14 cellular contexts compared by ENCODE assay signal in genomic region chr4:60913026-60913425, GRCh38.
DNase-seq lines count a peak whose midpoint lies in the region; ATAC-seq and TF ChIP-seq lines count a peak whose summit lies in the region.
"Had no signal": no experiment of that assay in that cellular context is flagged by ENCODE, and none has a peak within 500 bp of the region (broad histone marks: within the 10 kb centered on the region; RNA-seq: fewer than 3 reads in every experiment).

No MANE protein-coding gene starts in this region.

- POLR2A ChIA-PET in SK-N-SH (lab: Yijun Ruan, JAX): no interaction called here

- no peak overlapping the region for H2AFZ ChIP-seq in SK-N-SH (ENCODE audit: low read depth)
- peak overlapping the region; percentile 40 for H2AFZ ChIP-seq in smooth muscle cell (ENCODE audit: low read depth)
- H2AFZ ChIP-seq: GM23248 had no signal

- H3K4me3 ChIP-seq in SK-N-SH (ENCODE audit: low read depth in 2 of 2, low read length in 1 of 2) (no peak overlapping the region), smooth muscle cell (no peak overlapping the region)
- H3K4me3 ChIP-seq: BLaER1, GM23248 had no signal

- TF ChIP-seq CTCF in SK-N-SH (IDR thresholded peaks at IDR 0.05): no peak
- no peak for TF ChIP-seq CTCF in smooth muscle cell (IDR thresholded peaks at IDR 0.05; ENCODE audit: borderline replicate concordance, insufficient read depth, poor library complexity, severe bottlenecking)

- no peaks in the 10 kb centered on the region; a peak in 1 of 4 replicates for H3K4me1 ChIP-seq in SK-N-SH (ENCODE audit: control insufficient read depth in 1 of 2, insufficient read depth in 2 of 2, low read depth in 1 of 2, low read length in 1 of 2)
- no peaks in the 10 kb centered on the region for H3K4me1 ChIP-seq in smooth muscle cell (ENCODE audit: low read depth)
- H3K4me1 ChIP-seq: BLaER1 had no signal

- ATAC-seq in SK-N-SH treated with all-trans-retinoic acid at 6 μM for 48 hours: no peak

- H3K79me2 ChIP-seq in SK-N-SH (ENCODE audit: insufficient read depth) (no peaks in the 10 kb centered on the region), smooth muscle cell (ENCODE audit: low read depth) (no peaks in the 10 kb centered on the region)

- H4K20me1 ChIP-seq in SK-N-SH (ENCODE audit: insufficient read depth): no peaks in the 10 kb centered on the region
- no peaks in the 10 kb centered on the region for H4K20me1 ChIP-seq in smooth muscle cell (ENCODE audit: low read depth)
- H4K20me1 ChIP-seq: BLaER1 had no signal

- H3K36me3 ChIP-seq in SK-N-SH (replicated peaks in 1 of 2; ENCODE audit: control insufficient read depth in 1 of 2, insufficient read depth in 2 of 2, low read length in 1 of 2) (no peaks in the 10 kb centered on the region), smooth muscle cell (ENCODE audit: low read depth) (no peaks in the 10 kb centered on the region)
- H3K36me3 ChIP-seq: BLaER1 had no signal

- DNase-seq in SK-N-SH (no peak), epidermal melanocyte (ENCODE audit: insufficient read length, low spot score) (peak; percentile 28), left kidney (ENCODE audit: low read depth, low spot score) (peak; percentile 17), smooth muscle cell (lab: John Stamatoyannopoulos, UW; ENCODE audit: unreplicated experiment) (no peak), SIG-M5 (lab: John Stamatoyannopoulos, UW) (no peak), occipital lobe (lab: John Stamatoyannopoulos, UW) (no peak), DMS79 treated with DMSO at 0.1 percent for 48 hours (lab: John Stamatoyannopoulos, UW) (no peak)
- DNase-seq: 8988T; AML-193; CD8-positive, alpha-beta memory T cell; EL; GM23248 had no signal

- no peak; a peak in 1 of 4 replicates for TF ChIP-seq EP300 in SK-N-SH (IDR thresholded peaks at IDR 0.05; ENCODE audit: borderline replicate concordance in 1 of 2, low read depth in 1 of 2, low read length in 1 of 2)

- H3K9me3 ChIP-seq in SK-N-SH: no peaks in the 10 kb centered on the region
- no peaks in the 10 kb centered on the region for H3K9me3 ChIP-seq in smooth muscle cell (replicated peaks; ENCODE audit: low read depth)
- H3K9me3 ChIP-seq: BLaER1 had no signal

- H3F3A ChIP-seq in SK-N-SH (replicated peaks; ENCODE audit: insufficient read depth): no peaks in the 10 kb centered on the region
- no peaks in the 10 kb centered on the region for H3F3A ChIP-seq in smooth muscle cell (ENCODE audit: low read depth)

- CTCF ChIA-PET in SK-N-SH (lab: Yijun Ruan, JAX): interaction anchor here (0.7 kb wide), 1 partner anchor 42 kb away, joined by 3 read pairs; no protein-coding TSS in a partner anchor

- no peak overlapping the region for H3K27ac ChIP-seq in SK-N-SH (ENCODE audit: low read depth in 2 of 2, low read length in 1 of 2)
- H3K27ac ChIP-seq in smooth muscle cell (ENCODE audit: low read depth): no peak overlapping the region
- H3K27ac ChIP-seq: BLaER1, GM23248 had no signal

- no peaks in the 10 kb centered on the region for H3K9me2 ChIP-seq in SK-N-SH

- H3K4me2 ChIP-seq in SK-N-SH (no peak overlapping the region), smooth muscle cell (no peak overlapping the region)
- H3K4me2 ChIP-seq: BLaER1 had no signal

- H3K9ac ChIP-seq in SK-N-SH: no peak overlapping the region
- no peak overlapping the region for H3K9ac ChIP-seq in smooth muscle cell (ENCODE audit: low read depth)
- H3K9ac ChIP-seq: BLaER1, GM23248 had no signal

- no peak for TF ChIP-seq RAD21 in SK-N-SH (IDR thresholded peaks at IDR 0.05; ENCODE audit: low read length)

- WGBS in SK-N-SH (ENCODE audit: low lambda C conversion rate): 10% methylated on average over 3 of the region's 3 CpGs
- WGBS in smooth muscle cell (ENCODE audit: low lambda C conversion rate): 12% methylated on average over 3 of the region's 3 CpGs

- H3K27me3 ChIP-seq in SK-N-SH (ENCODE audit: insufficient read depth) (no peaks in the 10 kb centered on the region), smooth muscle cell (ENCODE audit: low read depth) (no peaks in the 10 kb centered on the region)
- H3K27me3 ChIP-seq: BLaER1 had no signal

TF ChIP-seq in SK-N-SH treated with all-trans-retinoic acid at 6 μM for 48 hours, 23 proteins besides CTCF, POLR2A, EP300 and RAD21:
- no peak for TF ChIP-seq ZFP3 (CRISPR knock-in tag; IDR thresholded peaks at IDR 0.05)
- 0 out of 2 replicates have a peak, but pooled peaks have one; percentile 23 for TF ChIP-seq TSHZ2 (CRISPR knock-in tag; IDR thresholded peaks at IDR 0.05)

TF ChIP-seq in SK-N-SH, 30 proteins besides CTCF, POLR2A, EP300 and RAD21:
- TF ChIP-seq RFX5 (IDR thresholded peaks at IDR 0.05; ENCODE audit: low read length) (no peak), GATA2 (CRISPR knock-in tag; IDR thresholded peaks at IDR 0.05) (no peak), POLR2AphosphoS5 (IDR thresholded peaks at IDR 0.05; ENCODE audit: low read depth, low read length) (no peak), MEF2A (IDR thresholded peaks at IDR 0.05; ENCODE audit: borderline replicate concordance, low read depth) (no peak)

Comparison
In these comparisons a context has a peak if more than half of its experiments do, and no peak if none do; other contexts are left out.
1. DNase-seq: peak in epidermal melanocyte (single experiment) and left kidney (single experiment); none in SK-N-SH (single experiment), smooth muscle cell (single experiment), SIG-M5 (single experiment), occipital lobe (single experiment) and DMS79 treated with DMSO at 0.1 percent for 48 hours (single experiment).